In genomic region chr19:48645652-48646191, GRCh38 we compare ENCODE assay signal across 8 cellular contexts. TPM values are rescaled to one million over a fixed set of nuclear protein-coding genes. Genes with fewer than 3 reads are reported as not detected.
DNase-seq lines count a peak whose midpoint lies in the region; ATAC-seq and TF ChIP-seq lines count a peak whose summit lies in the region.

CA11 (minus strand) TSS chr19:48646187; CDS start chr19:48645632, 555 bp downstream.

- no peaks in the 10 kb centered on the region for H3K36me3 ChIP-seq in ACC112 (ENCODE audit: insufficient read depth, low read length)
- H3K36me3 ChIP-seq in H7 (replicated peaks; ENCODE audit: control insufficient read depth, insufficient read depth, low read length), result no peaks in the 10 kb centered on the region
- no peaks in the 10 kb centered on the region for H3K36me3 ChIP-seq in psoas muscle (ENCODE audit: insufficient read depth in 1 of 2, low read depth in 1 of 2)

- H3K4me1 ChIP-seq in ACC112 (ENCODE audit: control insufficient read depth, insufficient read depth, low read length, unreplicated experiment), result peaks cover 6% of the 10 kb centered on the region
- peaks cover 18% of the 10 kb centered on the region for H3K4me1 ChIP-seq in psoas muscle

- no peaks in the 10 kb centered on the region for H3K36me3 Mint-ChIP-seq in activated CD8-positive, alpha-beta T cell treated with anti-CD3 and anti-CD28 coated beads for 36 hours (ENCODE audit: low read depth)

- H3K9me3 ChIP-seq in psoas muscle, result no peaks in the 10 kb centered on the region

- H3K27me3 ChIP-seq in ACC112 (ENCODE audit: insufficient read depth, low read length), result no peaks in the 10 kb centered on the region
- peaks cover 2% of the 10 kb centered on the region; the same call in 1 of the 2 replicates for H3K27me3 ChIP-seq in H7 (ENCODE audit: control insufficient read depth, insufficient read depth, low read length)
- H3K27me3 ChIP-seq in psoas muscle (ENCODE audit: insufficient read depth in 3 of 3, low read length in 2 of 3), result no peaks in the 10 kb centered on the region

- H3K27ac ChIP-seq in ACC112 (ENCODE audit: low read depth, low read length) (no peak within 1 kb of the TSS), psoas muscle (peak within 1 kb of the TSS; percentile 67)

- TF ChIP-seq CTCF in activated CD8-positive, alpha-beta T cell treated with anti-CD3 and anti-CD28 coated beads for 36 hours (IDR thresholded peaks at IDR 0.05), result no peak
- no peak for TF ChIP-seq CTCF in psoas muscle (IDR thresholded peaks at IDR 0.05)

- H3K9me3 Mint-ChIP-seq in activated CD8-positive, alpha-beta T cell treated with anti-CD3 and anti-CD28 coated beads for 36 hours, result no peaks in the 10 kb centered on the region

- CTCF ChIA-PET in activated CD8-positive, alpha-beta T cell treated with anti-CD3 and anti-CD28 coated beads for 36 hours (lab: Charles Lee), result interaction anchor here (0.6 to 1.9 kb wide), 21 partner anchors 8 to 347 kb away, joined by 3 to 17 read pairs (median 4); partner anchors contain the start of genes DBP, GYS1, HSD17B14 and RPL18

- no peaks in the 10 kb centered on the region for H3K79me2 ChIP-seq in ACC112 (ENCODE audit: control insufficient read depth, insufficient read depth, low read length, unreplicated experiment)

- WGBS in psoas muscle, 3 donors, result 0 to 2% (median 2%) methylated on average over 8 to 9 of the region's 9 CpGs

- H2AFZ ChIP-seq in ACC112 (ENCODE audit: low read length, unreplicated experiment), result peak within 1 kb of the TSS; percentile 59

- peak within 1 kb of the TSS; percentile 90 for H3K27ac Mint-ChIP-seq in activated CD8-positive, alpha-beta T cell treated with anti-CD3 and anti-CD28 coated beads for 36 hours

- H3K27me3 Mint-ChIP-seq in activated CD8-positive, alpha-beta T cell treated with anti-CD3 and anti-CD28 coated beads for 36 hours, result no peaks in the 10 kb centered on the region

- intact Hi-C loops in activated CD8-positive, alpha-beta T cell treated with anti-CD3 and anti-CD28 coated beads for 36 hours (cut with micrococcal nuclease), result loop anchor here (10.0 kb wide), 1 partner anchor 99 kb away; the partner anchor contains the start of genes IZUMO1 and RASIP1
- intact Hi-C loops in left cardiac atrium (cut with DNase I), result loop anchor here in 1 of 2 donors (10.0 kb wide), 1 partner anchor 199 kb away; no protein-coding TSS in a partner anchor
- intact Hi-C loops in psoas muscle (cut with DNase I), result loop anchor here (5.0 kb wide), 3 partner anchors 97 to 197 kb away; partner anchors contain the start of genes HSD17B14 (in 1 of the 2) and RASIP1 (in 1 of the 2)

- H3K4me1 Mint-ChIP-seq in activated CD8-positive, alpha-beta T cell treated with anti-CD3 and anti-CD28 coated beads for 36 hours (ENCODE audit: low read depth), result peaks cover 37% of the 10 kb centered on the region

- no peak for ATAC-seq in activated CD8-positive, alpha-beta T cell treated with anti-CD3 and anti-CD28 coated beads for 36 hours
- ATAC-seq in left cardiac atrium (peak; percentile 29 to 58), psoas muscle (peak; percentile 2 to 39 (median 16)), HG03159 (IDR thresholded peaks at IDR 0.05; ENCODE audit: unreplicated experiment) (no peak)

- DNase-seq in H7 (peak; percentile 75), left cardiac atrium (no peak), psoas muscle (no peak), MV-4-11 (lab: John Stamatoyannopoulos, UW) (no peak), NCI-H128 (lab: John Stamatoyannopoulos, UW; ENCODE audit: unreplicated experiment) (no peak)
- no peak for DNase-seq in activated CD8-positive, alpha-beta T cell treated with anti-CD3 and anti-CD28 coated beads for 36 hours

- peak within 1 kb of the TSS; percentile 85 for H3K4me3 Mint-ChIP-seq in activated CD8-positive, alpha-beta T cell treated with anti-CD3 and anti-CD28 coated beads for 36 hours

- H3K4me3 ChIP-seq in ACC112 (ENCODE audit: low read depth, low read length), result peak within 1 kb of the TSS; percentile 71
- peak within 1 kb of the TSS; percentile 77 for H3K4me3 ChIP-seq in H7 (ENCODE audit: insufficient read depth, low read depth, low read length)
- peak within 1 kb of the TSS; percentile 71 for H3K4me3 ChIP-seq in psoas muscle

- POLR2A ChIA-PET in activated CD8-positive, alpha-beta T cell treated with anti-CD3 and anti-CD28 coated beads for 36 hours (lab: Charles Lee), result interaction anchor here (0.6 to 2.3 kb wide), 9 partner anchors 9 to 349 kb away, joined by 3 to 16 read pairs (median 4); partner anchors contain the start of genes DBP, PPP1R15A, RPL18 and SPHK2

RNA-seq across cellular contexts. Expression of gene CA11, which starts in this region (rescaled TPM):
- 10.8 and 24.0 TPM in 2 replicates for total RNA-seq in H7 (2014; rRNA removed; shearing (Covaris generic))
- 10 to 100 TPM; 11.1 to 13.0 TPM for total RNA-seq in activated CD8-positive, alpha-beta T cell treated with anti-CD3 and anti-CD28 coated beads for 36 hours
- 1 to 10 TPM; 7.1 to 7.7 TPM for total RNA-seq in left cardiac atrium
- 1 to 10 TPM; 4.1 to 8.8 (median 6.4) TPM for total RNA-seq in psoas muscle
- polyA plus RNA-seq in psoas muscle, result 10 to 100 TPM in 1 of 3 donors, 1 to 10 TPM in 2; 2.3 to 10.6 (median 9.2) TPM

Comparison
In these comparisons a context has a peak if more than half of its experiments do, and no peak if none do; other contexts are left out.
1. ATAC-seq: peak in left cardiac atrium (2 of 2) and psoas muscle (4 of 4); none in activated CD8-positive, alpha-beta T cell treated with anti-CD3 and anti-CD28 coated beads for 36 hours (single experiment) and HG03159 (single experiment).
2. Peak in every context shown above with its lines, with median percentiles within 50 percentile points of each other: H3K4me3 ChIP-seq.